Comparison of ENCODE assay signal across 19 cellular contexts in genomic region chr5:84218546-84218945, GRCh38.
DNase-seq lines count a peak whose midpoint lies in the region; ATAC-seq and TF ChIP-seq lines count a peak whose summit lies in the region.
"Had no signal": no experiment of that assay in that cellular context is flagged by ENCODE, and none has a peak within 500 bp of the region (broad histone marks: within the 10 kb centered on the region; RNA-seq: fewer than 3 reads in every experiment).

No MANE protein-coding gene starts in this region.

- no peak for TF ChIP-seq EP300 in sigmoid colon (IDR thresholded peaks at IDR 0.05)

- 57 to 68% methylated on average over 5 of the region's 5 CpGs for WGBS in sigmoid colon, 2 donors

- H2AFZ ChIP-seq in GM23338, result no peak overlapping the region

- TF ChIP-seq POLR2A in sigmoid colon (IDR thresholded peaks at IDR 0.05), result no peak

- CTCF ChIA-PET in Panc1 (lab: Charles Lee), result no interaction called here

- H4K20me1 ChIP-seq in GM23338 (replicated peaks; ENCODE audit: insufficient read depth), result no peaks in the 10 kb centered on the region

- H3K4me3 Mint-ChIP-seq in GM23338, result no peak overlapping the region
- H3K4me3 Mint-ChIP-seq: activated naive CD8-positive, alpha-beta T cell treated with anti-CD3 and anti-CD28 coated beads for 36 hours; activated T-cell treated with anti-CD3 and anti-CD28 coated beads, Interleukin-2, amount 50 U/mL, for 4 hours; dendritic cell treated with granulocyte-macrophage colony-stimulating factor and Interleukin-4, amounts not matched to agents 40 ng/mL and 50 ng/mL, for 4 days had no signal

- H3K4me1 ChIP-seq in GM23338 (ENCODE audit: insufficient read depth), result no peaks in the 10 kb centered on the region
- no peaks in the 10 kb centered on the region for H3K4me1 ChIP-seq in Panc1 (ENCODE audit: control insufficient read depth, insufficient read depth, low read length)
- H3K4me1 ChIP-seq in sigmoid colon, result no peaks in the 10 kb centered on the region
- H3K4me1 ChIP-seq: gastroesophageal sphincter, left ventricle myocardium inferior had no signal

- ATAC-seq in GM23338 (peak; percentile 29; the same call in 2 of the 3 replicates), Panc1 (0 out of 2 replicates have a peak, but pooled peaks have one; percentile 58), HG02588 (IDR thresholded peaks at IDR 0.05; ENCODE audit: unreplicated experiment) (no peak), HG03039 (IDR thresholded peaks at IDR 0.05; ENCODE audit: unreplicated experiment) (no peak)
- ATAC-seq: gastroesophageal sphincter had no signal

- H3K27me3 ChIP-seq in GM23338 (ENCODE audit: insufficient read depth) (no peaks in the 10 kb centered on the region), Panc1 (ENCODE audit: control insufficient read depth, insufficient read depth, low read length) (no peaks in the 10 kb centered on the region), sigmoid colon (no peaks in the 10 kb centered on the region)
- H3K27me3 ChIP-seq: gastroesophageal sphincter had no signal

- peaks cover 3% of the 10 kb centered on the region for H3K27me3 Mint-ChIP-seq in GM23338 (ENCODE audit: insufficient read depth, low read depth, poor library complexity)
- H3K27me3 Mint-ChIP-seq: activated naive CD8-positive, alpha-beta T cell treated with anti-CD3 and anti-CD28 coated beads for 36 hours; dendritic cell treated with granulocyte-macrophage colony-stimulating factor and Interleukin-4, amounts not matched to agents 40 ng/mL and 50 ng/mL, for 4 days had no signal

- no peaks in the 10 kb centered on the region; the same call in 2 of the 3 replicates for H3K9me3 Mint-ChIP-seq in GM23338
- H3K9me3 Mint-ChIP-seq: activated naive CD8-positive, alpha-beta T cell treated with anti-CD3 and anti-CD28 coated beads for 36 hours; dendritic cell treated with granulocyte-macrophage colony-stimulating factor and Interleukin-4, amounts not matched to agents 40 ng/mL and 50 ng/mL, for 4 days had no signal

- H3K79me2 ChIP-seq in GM23338 (replicated peaks; ENCODE audit: insufficient read depth), result no peaks in the 10 kb centered on the region

- no peaks in the 10 kb centered on the region for H3F3A ChIP-seq in GM23338 (replicated peaks; ENCODE audit: low read depth)

- POLR2A ChIA-PET in Panc1 (lab: Charles Lee), result no interaction called here

- DNase-seq in GM23338 (ENCODE audit: low spot score) (no peak), Panc1 (ENCODE audit: low read depth, low spot score) (no peak), epithelial cell of esophagus (ENCODE audit: low read depth) (peak; percentile 22), sigmoid colon (peak; percentile 54), SK-N-DZ (ENCODE audit: low spot score) (no peak)
- DNase-seq: activated CD4-positive, alpha-beta T cell treated with anti-CD3 and anti-CD28 coated beads, Interleukin-2, amount 50 U/mL, for 4 hours; activated naive CD8-positive, alpha-beta T cell treated with anti-CD3 and anti-CD28 coated beads for 36 hours; activated T-cell treated with anti-CD3 and anti-CD28 coated beads, Interleukin-2, amount 50 U/mL, for 4 hours; COR-L47; Kasumi-1; left ventricle myocardium inferior; NCI-H1417; NCI-H2171; NCI-H748 treated with DMSO at 0.1 percent for 48 hours; RPMI8226 had no signal

- no peaks in the 10 kb centered on the region for H3K9me2 ChIP-seq in GM23338 (ENCODE audit: insufficient read depth)

- H3K27ac ChIP-seq in GM23338 (ENCODE audit: low read depth), result no peak overlapping the region
- H3K27ac ChIP-seq in Panc1 (ENCODE audit: low read length), result no peak overlapping the region
- H3K27ac ChIP-seq in sigmoid colon, result no peak overlapping the region
- H3K27ac ChIP-seq: gastroesophageal sphincter, left ventricle myocardium inferior had no signal

- H3K4me3 ChIP-seq in GM23338, result no peak overlapping the region
- H3K4me3 ChIP-seq in Panc1 (ENCODE audit: low read depth in 2 of 2, low read length in 2 of 2), result no peak overlapping the region
- H3K4me3 ChIP-seq in epithelial cell of esophagus (ENCODE audit: low read length), result no peak overlapping the region
- no peak overlapping the region for H3K4me3 ChIP-seq in sigmoid colon
- H3K4me3 ChIP-seq: gastroesophageal sphincter, left ventricle myocardium inferior had no signal

- no peak overlapping the region for H3K4me2 ChIP-seq in GM23338

- TF ChIP-seq CTCF in GM23338 (conservative IDR thresholded peaks at IDR 0.05; ENCODE audit: low read depth in 2 of 2) (no peak), Panc1 (IDR thresholded peaks at IDR 0.05) (no peak), epithelial cell of esophagus (IDR thresholded peaks at IDR 0.05; ENCODE audit: insufficient read depth, low read depth, low read length, missing control alignments) (no peak), sigmoid colon (IDR thresholded peaks at IDR 0.05) (no peak)

- H3K36me3 Mint-ChIP-seq in GM23338 (ENCODE audit: low read depth), result no peaks in the 10 kb centered on the region
- H3K36me3 Mint-ChIP-seq: activated naive CD8-positive, alpha-beta T cell treated with anti-CD3 and anti-CD28 coated beads for 36 hours had no signal

- no TSS peak for BruUV-seq in Panc1 (replicated peaks; lab: Mats Ljungman, UMichigan)

- peaks cover 2% of the 10 kb centered on the region; the same call in 1 of the 3 replicates for H3K4me1 Mint-ChIP-seq in GM23338
- H3K4me1 Mint-ChIP-seq: activated naive CD8-positive, alpha-beta T cell treated with anti-CD3 and anti-CD28 coated beads for 36 hours had no signal

- H3K36me3 ChIP-seq in GM23338 (ENCODE audit: insufficient read depth) (no peaks in the 10 kb centered on the region), Panc1 (ENCODE audit: control insufficient read depth, insufficient read depth, low read length) (no peaks in the 10 kb centered on the region), sigmoid colon (no peaks in the 10 kb centered on the region)
- H3K36me3 ChIP-seq: gastroesophageal sphincter, left ventricle myocardium inferior had no signal

- intact Hi-C loops in Panc1 (cut with micrococcal nuclease; ENCODE audit: unreplicated experiment) (no loop called here), sigmoid colon (cut with DNase I) (no loop called here)

- in situ Hi-C loops in Panc1 (cut with HindIII; ENCODE audit: low pct_unique_long_range_greater_than_20kb, low sequenced_read_pairs), result no loop called here

- H3K27ac Mint-ChIP-seq in GM23338, result peak overlapping the region; percentile 78; the same call in 1 of the 2 replicates
- H3K27ac Mint-ChIP-seq: activated naive CD8-positive, alpha-beta T cell treated with anti-CD3 and anti-CD28 coated beads for 36 hours; dendritic cell treated with granulocyte-macrophage colony-stimulating factor and Interleukin-4, amounts not matched to agents 40 ng/mL and 50 ng/mL, for 4 days had no signal

- H3K9me3 ChIP-seq in Panc1 (ENCODE audit: control insufficient read depth, insufficient read depth, low read depth, low read length), result no peaks in the 10 kb centered on the region
- H3K9me3 ChIP-seq in sigmoid colon, result no peaks in the 10 kb centered on the region
- H3K9me3 ChIP-seq: gastroesophageal sphincter, left ventricle myocardium inferior had no signal

TF ChIP-seq in GM23338, 12 proteins besides CTCF, POLR2A, EP300 and RAD21 (continues in another document):
- TF ChIP-seq ETS1 (IDR thresholded peaks at IDR 0.05), result no peak

Comparison
In these comparisons a context has a peak if more than half of its experiments do, and no peak if none do; other contexts are left out.
1. ATAC-seq: peak in GM23338 (single experiment) and Panc1 (single experiment); none in HG02588 (single experiment) and HG03039 (single experiment).
2. DNase-seq: peak in epithelial cell of esophagus (single experiment) and sigmoid colon (single experiment); none in GM23338 (single experiment), Panc1 (single experiment) and SK-N-DZ (single experiment).